Comparison of ENCODE assay signal across 9 cellular contexts in genomic region chr17:2634361-2634960, GRCh38. TPM values are rescaled to one million over a fixed set of nuclear protein-coding genes. Genes with fewer than 3 reads are reported as not detected.
DNase-seq lines count a peak whose midpoint lies in the region; ATAC-seq and TF ChIP-seq lines count a peak whose summit lies in the region.
"Had no signal": no experiment of that assay in that cellular context is flagged by ENCODE, and none has a peak within 500 bp of the region (broad histone marks: within the 10 kb centered on the region; RNA-seq: fewer than 3 reads in every experiment).

No MANE protein-coding gene starts in this region.

- H3K4me3 ChIP-seq in left lung: no peak overlapping the region

- no peaks in the 10 kb centered on the region for H3K27me3 ChIP-seq in left lung

- no peak for DNase-seq in CD14-positive monocyte (ENCODE audit: low spot score)
- no peak for DNase-seq in HEK293T (ENCODE audit: extremely low spot score)
- DNase-seq in left lung: no peak
- no peak for DNase-seq in GM10248 (ENCODE audit: extremely low spot score)

- no peak overlapping the region for H3K4me3 Mint-ChIP-seq in CD14-positive monocyte
- peak overlapping the region; percentile 46 for H3K4me3 Mint-ChIP-seq in activated naive CD8-positive, alpha-beta T cell

- POLR2A ChIA-PET in HEK293T (lab: Yijun Ruan, JAX) (no interaction called here), GM10248 (lab: Yijun Ruan, JAX) (no interaction called here)

- peaks cover 0 to 26% of the 10 kb centered on the region in 2 donors for H3K36me3 ChIP-seq in left lung

- intact Hi-C loops in CD14-positive monocyte (cut with micrococcal nuclease): no loop called here
- intact Hi-C loops in left lung (cut with DNase I): no loop called here

- H3K27me3 Mint-ChIP-seq in CD14-positive monocyte (ENCODE audit: low read depth in 3 of 3): no peaks in the 10 kb centered on the region
- H3K27me3 Mint-ChIP-seq in activated naive CD8-positive, alpha-beta T cell: no peaks in the 10 kb centered on the region

- ATAC-seq in left lung (peak; percentile 75), GM21447 (IDR thresholded peaks at IDR 0.05; ENCODE audit: unreplicated experiment) (no peak), HG03439 (IDR thresholded peaks at IDR 0.05; ENCODE audit: unreplicated experiment) (no peak), GM18498 (IDR thresholded peaks at IDR 0.05; ENCODE audit: unreplicated experiment) (no peak)

- peaks cover 26% of the 10 kb centered on the region for H3K4me1 Mint-ChIP-seq in CD14-positive monocyte
- H3K4me1 Mint-ChIP-seq in activated naive CD8-positive, alpha-beta T cell (ENCODE audit: low read depth): peaks cover 63% of the 10 kb centered on the region

- CTCF ChIA-PET in HEK293T (lab: Yijun Ruan, JAX): no interaction called here
- CTCF ChIA-PET in GM10248 (lab: Yijun Ruan, JAX): interaction anchor here (1.6 kb wide), 1 partner anchor 40 kb away, joined by 4 read pairs; no protein-coding TSS in a partner anchor

- no peaks in the 10 kb centered on the region for H3K9me3 Mint-ChIP-seq in CD14-positive monocyte
- no peaks in the 10 kb centered on the region for H3K9me3 Mint-ChIP-seq in activated naive CD8-positive, alpha-beta T cell (ENCODE audit: low read depth)

- H3K36me3 Mint-ChIP-seq in CD14-positive monocyte: peaks cover 18 to 65% of the 10 kb centered on the region in 2 donors
- H3K36me3 Mint-ChIP-seq in activated naive CD8-positive, alpha-beta T cell: no peaks in the 10 kb centered on the region

- peaks cover 0 to 56% of the 10 kb centered on the region in 2 donors for H3K4me1 ChIP-seq in left lung

- peak overlapping the region in 4 of 7 donors; percentile 5 to 27 (median 16) for H3K27ac Mint-ChIP-seq in CD14-positive monocyte
- H3K27ac Mint-ChIP-seq in activated naive CD8-positive, alpha-beta T cell: peak overlapping the region; percentile 72

- TF ChIP-seq CTCF in CD14-positive monocyte (IDR thresholded peaks at IDR 0.05): no peak
- TF ChIP-seq CTCF in left lung (IDR thresholded peaks at IDR 0.05): no peak
- no peak for TF ChIP-seq CTCF in GM10248 (IDR thresholded peaks at IDR 0.05; ENCODE audit: control extremely low read depth, extremely low read depth, low read depth, missing control alignments)

- H3K9me3 ChIP-seq in left lung: no peaks in the 10 kb centered on the region

- no peak overlapping the region for H3K27ac ChIP-seq in left lung
- H3K27ac ChIP-seq: KMS-11 had no signal

TF ChIP-seq in HEK293T, 16 proteins besides CTCF, POLR2A, EP300 and RAD21:
- TF ChIP-seq SP1 (IDR thresholded peaks at IDR 0.05) (no peak), ZNF384 (IDR thresholded peaks at IDR 0.05) (peak; percentile 34; the same call in 1 of the 2 replicates), HDGF (IDR thresholded peaks at IDR 0.05; ENCODE audit: borderline replicate concordance) (no peak)
- TF ChIP-seq, protein P1, sequence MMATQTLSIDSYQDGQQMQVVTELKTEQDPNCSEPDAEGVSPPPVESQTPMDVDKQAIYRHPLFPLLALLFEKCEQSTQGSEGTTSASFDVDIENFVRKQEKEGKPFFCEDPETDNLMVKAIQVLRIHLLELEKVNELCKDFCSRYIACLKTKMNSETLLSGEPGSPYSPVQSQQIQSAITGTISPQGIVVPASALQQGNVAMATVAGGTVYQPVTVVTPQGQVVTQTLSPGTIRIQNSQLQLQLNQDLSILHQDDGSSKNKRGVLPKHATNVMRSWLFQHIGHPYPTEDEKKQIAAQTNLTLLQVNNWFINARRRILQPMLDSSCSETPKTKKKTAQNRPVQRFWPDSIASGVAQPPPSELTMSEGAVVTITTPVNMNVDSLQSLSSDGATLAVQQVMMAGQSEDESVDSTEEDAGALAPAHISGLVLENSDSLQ (IDR thresholded peaks at IDR 0.05): 0 out of 2 replicates have a peak, but pooled peaks have one; percentile 2

RNA-seq across cellular contexts. Expression of gene PAFAH1B1, which starts 41.0 kb away (rescaled TPM):
- 10 to 100 TPM in 1 of 2 donors, 1 to 10 TPM in 1; 9.1 to 17.1 TPM for polyA plus RNA-seq in CD14-positive monocyte
- 100 to 1,000 TPM; 135 to 136 TPM for total RNA-seq in left lung
